ENCODE assay signal across 15 cellular contexts in the genomic region with DNA sequence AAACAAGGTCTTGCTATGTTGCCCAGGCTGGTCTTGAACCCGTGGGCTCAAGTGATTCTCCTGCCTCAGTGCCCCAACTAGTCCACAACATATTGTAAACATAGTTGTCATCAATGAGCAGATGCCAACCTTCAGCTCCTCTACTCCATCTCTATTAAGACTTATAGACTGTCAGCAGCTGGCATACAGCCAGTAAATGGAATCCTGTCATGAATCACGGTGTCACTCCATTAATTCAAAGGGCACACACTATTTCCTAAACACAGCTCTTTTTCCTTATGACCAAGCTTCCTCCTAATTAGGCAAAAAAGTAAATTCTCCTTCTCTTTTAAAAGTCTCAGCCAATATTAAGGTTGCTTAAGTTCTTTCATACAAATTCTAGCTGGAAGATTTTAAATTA.
A peak's percentile ranks its signal among the peaks of the same experiment; 100 is the strongest.
DNase-seq lines count a peak whose midpoint lies in the region; ATAC-seq lines count a peak whose summit lies in the region.
"Had no signal": no experiment of that assay in that cellular context is flagged by ENCODE, and none has a peak within 500 bp of the region (broad histone marks: within the 10 kb centered on the region; RNA-seq: fewer than 3 reads in every experiment).

No MANE protein-coding gene starts in this region.

- peak; percentile 9 for DNase-seq in NCI-H345 (lab: John Stamatoyannopoulos, UW)
- DNase-seq in NCI-H345 treated with DMSO at 0.1 percent for 48 hours (lab: John Stamatoyannopoulos, UW; ENCODE audit: unreplicated experiment), result no peak
- peak; percentile 42 for DNase-seq in M059J (ENCODE audit: low read depth)
- DNase-seq in SHP77 (lab: John Stamatoyannopoulos, UW), result peak; percentile 73 to 79
- DNase-seq in lung microvascular endothelial cell (ENCODE audit: low read depth in 2 of 2), result peak; percentile 84 to 93
- no peak for DNase-seq in activated naive CD4-positive, alpha-beta T cell treated with anti-CD3 and anti-CD28 coated beads, Interleukin-2, amount 50 U/mL, for 72 hours (ENCODE audit: low spot score in 2 of 2)
- no peak for DNase-seq in NCI-H128 (lab: John Stamatoyannopoulos, UW; ENCODE audit: unreplicated experiment)
- DNase-seq: activated naive CD8-positive, alpha-beta T cell treated with anti-CD3 and anti-CD28 coated beads, Interleukin-2, amount 10 ng/mL, durations not matched to agents 7 days and 5 days; islet precursor cell; NCI-H187 treated with DMSO at 0.1 percent for 48 hours; PC-9; stimulated activated naive CD8-positive, alpha-beta T cell treated with anti-CD3 and anti-CD28 coated beads, Interleukin-15, Interleukin-2, amounts not matched to agents 100 U/mL and 50 U/mL, for 24 hours had no signal

- no peaks in the 10 kb centered on the region for H3K9me3 Mint-ChIP-seq in activated naive CD4-positive, alpha-beta T cell treated with anti-CD3 and anti-CD28 coated beads, Interleukin-2, amount 50 U/mL, for 72 hours
- H3K9me3 Mint-ChIP-seq: activated naive CD8-positive, alpha-beta T cell treated with anti-CD3 and anti-CD28 coated beads, Interleukin-2, amount 10 ng/mL, durations not matched to agents 7 days and 5 days; GM23338 had no signal

- no peak overlapping the region for H3K27ac Mint-ChIP-seq in activated naive CD4-positive, alpha-beta T cell treated with anti-CD3 and anti-CD28 coated beads, Interleukin-2, amount 50 U/mL, for 72 hours
- H3K27ac Mint-ChIP-seq: activated naive CD8-positive, alpha-beta T cell treated with anti-CD3 and anti-CD28 coated beads, Interleukin-2, amount 10 ng/mL, durations not matched to agents 7 days and 5 days; GM23338 had no signal

- ATAC-seq in HG02973 (IDR thresholded peaks at IDR 0.05; ENCODE audit: unreplicated experiment), result no peak
- no peak for ATAC-seq in activated naive CD4-positive, alpha-beta T cell treated with anti-CD3 and anti-CD28 coated beads, Interleukin-2, amount 50 U/mL, for 72 hours
- ATAC-seq: A549; GM23338; stimulated activated naive CD8-positive, alpha-beta T cell treated with anti-CD3 and anti-CD28 coated beads, Interleukin-15, Interleukin-2, amounts not matched to agents 100 U/mL and 50 U/mL, for 24 hours had no signal

- H3K36me3 Mint-ChIP-seq in activated naive CD4-positive, alpha-beta T cell treated with anti-CD3 and anti-CD28 coated beads, Interleukin-2, amount 50 U/mL, for 72 hours, result peaks cover 0 to 4% of the 10 kb centered on the region in 2 donors

Comparison
In these comparisons a context has a peak if more than half of its experiments do, and no peak if none do; other contexts are left out.
1. DNase-seq: peak in NCI-H345 (single experiment), M059J (single experiment), SHP77 (2 of 2) and lung microvascular endothelial cell (2 of 2); none in NCI-H345 treated with DMSO at 0.1 percent for 48 hours (single experiment), activated naive CD4-positive, alpha-beta T cell treated with anti-CD3 and anti-CD28 coated beads, Interleukin-2, amount 50 U/mL, for 72 hours (0 of 2) and NCI-H128 (single experiment).